In genomic region chr2:201090574-201090973, GRCh38 we compare ENCODE assay signal across 18 cellular contexts. TPM values are rescaled to one million over a fixed set of nuclear protein-coding genes. Genes with fewer than 3 reads are reported as not detected.
DNase-seq lines count a peak whose midpoint lies in the region; ATAC-seq, FAIRE-seq and TF ChIP-seq lines count a peak whose summit lies in the region.
"Had no signal": no experiment of that assay in that cellular context is flagged by ENCODE, and none has a peak within 500 bp of the region (broad histone marks: within the 10 kb centered on the region; RNA-seq: fewer than 3 reads in every experiment).

No MANE protein-coding gene starts in this region.

- H3K27me3 Mint-ChIP-seq in activated CD4-positive, alpha-beta T cell treated with anti-CD3 and anti-CD28 coated beads, Interleukin-2, amount 10 ng/mL, durations not matched to agents 7 days and 5 days = no peaks in the 10 kb centered on the region
- no peaks in the 10 kb centered on the region for H3K27me3 Mint-ChIP-seq in endothelial cell (ENCODE audit: unreplicated experiment)

- H3K4me2 ChIP-seq in A549 = no peak overlapping the region
- H3K4me2 ChIP-seq: BLaER1 treated with 17β-estradiol and CSF1 and Interleukin-3, amounts not matched to agents 10 nM and 100 nM had no signal

- no peak for ATAC-seq in A549
- no peak for ATAC-seq in HG03565 (IDR thresholded peaks at IDR 0.05; ENCODE audit: unreplicated experiment)
- ATAC-seq: CD8-positive, alpha-beta T cell; GM12878; HCT116 had no signal

- H3K36me3 Mint-ChIP-seq in activated CD4-positive, alpha-beta T cell treated with anti-CD3 and anti-CD28 coated beads, Interleukin-2, amount 10 ng/mL, durations not matched to agents 7 days and 5 days (ENCODE audit: low read depth) = peaks cover 19% of the 10 kb centered on the region
- H3K36me3 Mint-ChIP-seq in endothelial cell (ENCODE audit: low read depth, unreplicated experiment) = peaks cover 10% of the 10 kb centered on the region

- POLR2A ChIA-PET in activated CD4-positive, alpha-beta T cell treated with anti-CD3 and anti-CD28 coated beads, Interleukin-2, amount 10 ng/mL, durations not matched to agents 7 days and 5 days (lab: Charles Lee) = interaction anchor here (0.6 kb wide), 1 partner anchor 10 kb away, joined by 4 read pairs; no protein-coding TSS in a partner anchor
- POLR2A ChIA-PET in A549 (lab: Yijun Ruan, JAX) = no interaction called here

- H3K4me3 ChIP-seq in A549 (no peak overlapping the region), neutrophil (ENCODE audit: low read depth in 1 of 2, low read length in 1 of 2) (no peak overlapping the region), suprapubic skin (no peak overlapping the region)
- H3K4me3 ChIP-seq: BLaER1 treated with 17β-estradiol and CSF1 and Interleukin-3, amounts not matched to agents 10 nM and 100 nM; GM12878 had no signal

- no peaks in the 10 kb centered on the region for H3K9me3 ChIP-seq in A549
- no peaks in the 10 kb centered on the region for H3K9me3 ChIP-seq in neutrophil
- no peaks in the 10 kb centered on the region for H3K9me3 ChIP-seq in suprapubic skin
- H3K9me3 ChIP-seq: BLaER1 treated with 17β-estradiol and CSF1 and Interleukin-3, amounts not matched to agents 10 nM and 100 nM had no signal

- TF ChIP-seq POLR2A in A549 (IDR thresholded peaks at IDR 0.05; ENCODE audit: low read length) (no peak), suprapubic skin (IDR thresholded peaks at IDR 0.05) (no peak)

- TF ChIP-seq EP300 in A549 (IDR thresholded peaks at IDR 0.05) (no peak), suprapubic skin (IDR thresholded peaks at IDR 0.05) (no peak)

- TF ChIP-seq RAD21 in A549 (conservative IDR thresholded peaks at IDR 0.05 in 1 of 2, IDR thresholded peaks at IDR 0.05 in 1 of 2) = no peak

- H3K27me3 ChIP-seq in neutrophil (no peaks in the 10 kb centered on the region), suprapubic skin (no peaks in the 10 kb centered on the region)
- H3K27me3 ChIP-seq: BLaER1 treated with 17β-estradiol and CSF1 and Interleukin-3, amounts not matched to agents 10 nM and 100 nM had no signal

- H3K36me3 ChIP-seq in neutrophil = peaks cover 5% of the 10 kb centered on the region
- peaks cover 25% of the 10 kb centered on the region for H3K36me3 ChIP-seq in suprapubic skin

- CTCF ChIA-PET in activated CD4-positive, alpha-beta T cell treated with anti-CD3 and anti-CD28 coated beads, Interleukin-2, amount 10 ng/mL, durations not matched to agents 7 days and 5 days (lab: Charles Lee) = interaction anchor here (0.6 to 0.9 kb wide), 4 partner anchors 12 to 127 kb away, joined by 3 read pairs; partner anchors contain the start of gene ORC2
- CTCF ChIA-PET in A549 (lab: Yijun Ruan, JAX) = interaction anchor here (0.6 to 1.9 kb wide), 5 partner anchors 11 to 581 kb away, joined by 3 to 5 read pairs (median 3); partner anchors contain the start of gene KCTD18

- 89% methylated on average over 4 of the region's 4 CpGs for WGBS in A549 (ENCODE audit: missing lambda C conversion rate)
- 82% methylated on average over 4 of the region's 4 CpGs for WGBS in suprapubic skin

- peak overlapping the region; percentile 19 for H3K27ac Mint-ChIP-seq in activated CD4-positive, alpha-beta T cell treated with anti-CD3 and anti-CD28 coated beads, Interleukin-2, amount 10 ng/mL, durations not matched to agents 7 days and 5 days
- no peak overlapping the region for H3K27ac Mint-ChIP-seq in endothelial cell (ENCODE audit: unreplicated experiment)
- H3K27ac Mint-ChIP-seq: CD8-positive, alpha-beta T cell; HFFc6 had no signal

- H3K4me1 ChIP-seq in A549 = no peaks in the 10 kb centered on the region
- peaks cover 44 to 54% of the 10 kb centered on the region in 2 experiments for H3K4me1 ChIP-seq in neutrophil (ENCODE audit: control insufficient read depth in 1 of 2, insufficient read depth in 1 of 2, low read depth in 1 of 2, low read length in 1 of 2)
- no peaks in the 10 kb centered on the region for H3K4me1 ChIP-seq in suprapubic skin
- H3K4me1 ChIP-seq: BLaER1 treated with 17β-estradiol and CSF1 and Interleukin-3, amounts not matched to agents 10 nM and 100 nM had no signal

- no peak for TF ChIP-seq CTCF in A549 (IDR thresholded peaks at IDR 0.05)
- TF ChIP-seq CTCF in endothelial cell (IDR thresholded peaks at IDR 0.05; ENCODE audit: unreplicated experiment) = no peak
- TF ChIP-seq CTCF in neutrophil (IDR thresholded peaks at IDR 0.05) = no peak
- no peak for TF ChIP-seq CTCF in suprapubic skin (IDR thresholded peaks at IDR 0.05)

- H3K4me3 Mint-ChIP-seq in activated CD4-positive, alpha-beta T cell treated with anti-CD3 and anti-CD28 coated beads, Interleukin-2, amount 10 ng/mL, durations not matched to agents 7 days and 5 days = no peak overlapping the region
- peak overlapping the region; percentile 22 for H3K4me3 Mint-ChIP-seq in endothelial cell (ENCODE audit: unreplicated experiment)
- H3K4me3 Mint-ChIP-seq: CD8-positive, alpha-beta T cell; HFFc6 had no signal

- H3K27ac ChIP-seq in A549 (no peak overlapping the region), neutrophil (peak overlapping the region; percentile 33), suprapubic skin (no peak overlapping the region)
- H3K27ac ChIP-seq: 22Rv1; BLaER1 treated with 17β-estradiol and CSF1 and Interleukin-3, amounts not matched to agents 10 nM and 100 nM had no signal

- no peaks in the 10 kb centered on the region for H3K9me3 Mint-ChIP-seq in activated CD4-positive, alpha-beta T cell treated with anti-CD3 and anti-CD28 coated beads, Interleukin-2, amount 10 ng/mL, durations not matched to agents 7 days and 5 days
- no peaks in the 10 kb centered on the region for H3K9me3 Mint-ChIP-seq in endothelial cell (ENCODE audit: unreplicated experiment)
- H3K9me3 Mint-ChIP-seq: CD8-positive, alpha-beta T cell; HFFc6 had no signal

- H3K4me1 Mint-ChIP-seq in activated CD4-positive, alpha-beta T cell treated with anti-CD3 and anti-CD28 coated beads, Interleukin-2, amount 10 ng/mL, durations not matched to agents 7 days and 5 days = peaks cover 2% of the 10 kb centered on the region
- no peaks in the 10 kb centered on the region for H3K4me1 Mint-ChIP-seq in endothelial cell (ENCODE audit: unreplicated experiment)

- no peak for DNase-seq in activated CD4-positive, alpha-beta T cell treated with anti-CD3 and anti-CD28 coated beads, Interleukin-2, amount 10 ng/mL, durations not matched to agents 7 days and 5 days
- DNase-seq in activated CD4-positive, alpha-beta T cell treated with anti-CD3 and anti-CD28 coated beads for 48 hours = no peak
- DNase-seq in A549 (ENCODE audit: low read depth in 1 of 2, low spot score in 1 of 2) = no peak
- DNase-seq in endothelial cell (ENCODE audit: low spot score) = no peak
- no peak for DNase-seq in suprapubic skin (ENCODE audit: low spot score in 2 of 2)
- DNase-seq: Calu3; CD8-positive, alpha-beta T cell; DND-41; EL; GOT3; H7; HFFc6 had no signal

- FAIRE-seq in A549 (lab: Jason Lieb, UNC) = no peak
- FAIRE-seq: GM12878 had no signal

TF ChIP-seq in A549, 52 proteins besides CTCF, POLR2A, EP300 and RAD21:
- no peak for TF ChIP-seq E2F6 (IDR thresholded peaks at IDR 0.05; ENCODE audit: borderline replicate concordance, low read depth)
- no peak for TF ChIP-seq NPAS2 (CRISPR knock-in tag; IDR thresholded peaks at IDR 0.05; ENCODE audit: borderline replicate concordance)
- peak; percentile 39 for TF ChIP-seq MAFK (IDR thresholded peaks at IDR 0.05; ENCODE audit: partially characterized antibody)

RNA-seq across cellular contexts. Expression of gene NDUFB3, which starts 18.8 kb away (rescaled TPM):
- 100 to 1,000 TPM; 134 to 147 TPM for total RNA-seq in activated CD4-positive, alpha-beta T cell treated with anti-CD3 and anti-CD28 coated beads, Interleukin-2, amount 10 ng/mL, durations not matched to agents 7 days and 5 days
- polyA plus RNA-seq in A549 (2011; rRNA removed) (103 and 162 TPM in 2 replicates), A549 (2017; fragmentation: RNase III; extraction: RNeasy Plus Mini Kit Qiagen cat#74134 plus additional on column Dnase treatment) (220 to 232 TPM (median 223 TPM) in 3 replicates)
- 61.3 and 86.3 TPM in 2 replicates for polyA plus RNA-seq in A549 (2012; cell fraction: cytosol; rRNA removed)
- 12.8 and 25.2 TPM in 2 replicates for polyA plus RNA-seq in A549 (2012; cell fraction: nucleus; rRNA removed)
- 4.8 and 7.6 TPM in 2 replicates for polyA minus RNA-seq in A549 (2011; rRNA and poly(A)+ RNA removed)
- total RNA-seq in endothelial cell (ENCODE audit: unreplicated experiment) (82.3 TPM), suprapubic skin (10 to 100 TPM; 35.2 to 42.7 (median 37.5) TPM)

RNA-seq across cellular contexts. Expression of gene HYCC2, which starts 19.1 kb away (rescaled TPM):
- 10 to 100 TPM; 31.4 to 32.0 TPM for total RNA-seq in activated CD4-positive, alpha-beta T cell treated with anti-CD3 and anti-CD28 coated beads, Interleukin-2, amount 10 ng/mL, durations not matched to agents 7 days and 5 days
- polyA plus RNA-seq in A549 (2011; rRNA removed) (5.8 and 7.3 TPM in 2 replicates), A549 (2017; fragmentation: RNase III; extraction: RNeasy Plus Mini Kit Qiagen cat#74134 plus additional on column Dnase treatment) (2.4 to 3.0 TPM (median 2.9 TPM) in 3 replicates)
- polyA plus RNA-seq in A549 (2012; cell fraction: cytosol; rRNA removed) = 1.0 TPM in 2 replicates
- 0.94 and 1.5 TPM in 2 replicates for polyA plus RNA-seq in A549 (2012; cell fraction: nucleus; rRNA removed)
- polyA minus RNA-seq in A549 (2011; rRNA and poly(A)+ RNA removed) = 6.4 and 8.1 TPM in 2 replicates
- total RNA-seq in endothelial cell (ENCODE audit: unreplicated experiment) (25.1 TPM), suprapubic skin (10 to 100 TPM; 11.6 to 26.8 (median 12.7) TPM)

RNA-seq across cellular contexts. Expression of gene CFLAR, which starts 25.4 kb away (rescaled TPM):
- 100 to 1,000 TPM in 1 of 2 experiments, 10 to 100 TPM in 1; 98.4 to 106 TPM for total RNA-seq in activated CD4-positive, alpha-beta T cell treated with anti-CD3 and anti-CD28 coated beads, Interleukin-2, amount 10 ng/mL, durations not matched to agents 7 days and 5 days
- polyA plus RNA-seq in A549 (2011; rRNA removed) (64.0 and 89.4 TPM in 2 replicates), A549 (2017; fragmentation: RNase III; extraction: RNeasy Plus Mini Kit Qiagen cat#74134 plus additional on column Dnase treatment) (56.5 to 64.0 TPM (median 56.5 TPM) in 3 replicates)
- 41.6 and 47.7 TPM in 2 replicates for polyA plus RNA-seq in A549 (2012; cell fraction: cytosol; rRNA removed)
- polyA plus RNA-seq in A549 (2012; cell fraction: nucleus; rRNA removed) = 44.8 and 63.7 TPM in 2 replicates
- polyA minus RNA-seq in A549 (2011; rRNA and poly(A)+ RNA removed) = 65.7 and 70.3 TPM in 2 replicates
- total RNA-seq in endothelial cell (ENCODE audit: unreplicated experiment) (241 TPM), suprapubic skin (100 to 1,000 TPM; 116 to 250 (median 147) TPM)
